ENCODE assay signal across 19 cellular contexts in the genomic region with DNA sequence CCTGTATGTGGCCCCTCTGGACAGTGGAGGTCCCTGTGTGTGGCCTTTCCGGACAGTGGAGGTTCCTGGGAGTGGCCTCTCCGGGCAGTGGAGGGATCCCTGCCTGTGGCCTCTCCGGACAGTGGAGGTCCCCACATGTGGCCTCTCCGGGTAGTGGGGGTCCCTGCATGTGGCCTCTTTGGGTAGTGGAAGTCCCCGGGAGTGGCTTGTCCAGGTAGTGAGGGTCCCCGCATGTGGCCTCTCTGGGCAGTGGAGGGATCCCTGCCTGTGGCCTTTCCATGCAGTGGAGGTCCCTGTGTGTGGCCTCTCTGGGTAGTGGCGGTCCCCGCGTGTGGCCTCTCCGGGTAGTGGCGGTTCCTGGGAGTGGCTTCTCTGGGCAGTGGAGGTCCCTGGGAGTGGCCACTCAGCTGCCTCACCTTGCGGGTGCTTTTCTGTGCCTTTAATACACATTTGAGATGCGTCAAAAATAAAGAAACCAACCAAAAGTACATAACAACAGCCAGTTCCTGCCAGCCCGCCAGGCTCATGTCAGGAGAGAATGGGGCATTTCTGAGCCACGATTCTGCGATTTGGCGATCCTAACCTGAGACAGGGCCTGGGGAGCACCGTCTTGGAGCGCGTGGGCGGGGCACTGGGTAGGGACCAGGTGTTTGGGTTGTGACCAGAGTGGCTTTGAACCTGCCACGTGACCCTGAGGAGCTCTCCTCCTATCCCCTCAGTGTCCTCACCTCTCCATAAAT.
"Had no signal": no experiment of that assay in that cellular context is flagged by ENCODE, and none has a peak within 500 bp of the region (broad histone marks: within the 10 kb centered on the region; RNA-seq: fewer than 3 reads in every experiment).

No MANE protein-coding gene starts in this region.

- H3K79me2 ChIP-seq: hepatocyte had no signal

- DNase-seq: activated CD4-positive, alpha-beta T cell treated with anti-CD3 and anti-CD28 coated beads, Interleukin-2, amount 10 ng/mL, durations not matched to agents 24 days and 14 days; activated CD8-positive, alpha-beta memory T cell treated with anti-CD3 and anti-CD28 coated beads, Interleukin-2, amount 50 U/mL, for 4 hours; activated naive CD4-positive, alpha-beta T cell treated with anti-CD3 and anti-CD28 coated beads, Interleukin-2, amount 50 U/mL, for 16 hours; activated T-cell treated with anti-CD3 and anti-CD28 coated beads, Interleukin-2, amount 50 U/mL, for 4 hours; cerebellar nuclear complex; effector memory CD4-positive, alpha-beta T cell; left cardiac atrium; mesendoderm; naive thymus-derived CD8-positive, alpha-beta T cell; pancreas; stimulated activated CD4-positive, alpha-beta T cell treated with anti-CD3 and anti-CD28 coated beads, Interleukin-4, amount 100 ng/mL, for 24 hours; T-helper 1 cell; T-helper 9 cell had no signal

- H3K27me3 ChIP-seq: ascending aorta, hepatocyte, neutrophil had no signal

- H3K9me3 ChIP-seq: ascending aorta, neutrophil, pancreas had no signal

- FAIRE-seq: pancreas had no signal

- H3K4me1 ChIP-seq: ascending aorta, pancreas had no signal

- ATAC-seq: activated T-cell treated with anti-CD3 and anti-CD28 coated beads, Interleukin-2, amount 50 U/mL, for 4 hours; left cardiac atrium; naive thymus-derived CD8-positive, alpha-beta T cell; pancreas; sciatic nerve; stimulated activated effector memory CD8-positive, alpha-beta T cell treated with anti-CD3 and anti-CD28 coated beads, Interleukin-12 subunit alpha, Interleukin-12 subunit beta, amount 100 ng/mL, for 72 hours had no signal

- H3K4me3 ChIP-seq: ascending aorta, hepatocyte, pancreas, smooth muscle cell had no signal

- H2AFZ ChIP-seq: hepatocyte had no signal

- H3K27ac ChIP-seq: ascending aorta, neutrophil, pancreas had no signal

- H3K4me2 ChIP-seq: smooth muscle cell had no signal

- H3K36me3 ChIP-seq: ascending aorta, neutrophil, pancreas had no signal
